Comparison of ENCODE assay signal across 19 cellular contexts in genomic region chr3:121974601-121975111, GRCh38. TPM values are rescaled to one million over a fixed set of nuclear protein-coding genes. Genes with fewer than 3 reads are reported as not detected.
DNase-seq lines count a peak whose midpoint lies in the region; ATAC-seq and TF ChIP-seq lines count a peak whose summit lies in the region.
"Had no signal": no experiment of that assay in that cellular context is flagged by ENCODE, and none has a peak within 500 bp of the region (broad histone marks: within the 10 kb centered on the region; RNA-seq: fewer than 3 reads in every experiment).

No MANE protein-coding gene starts in this region.

- H3K4me3 Mint-ChIP-seq in chondrocyte (ENCODE audit: unreplicated experiment), result no peak overlapping the region
- H3K4me3 Mint-ChIP-seq: CD14-positive monocyte had no signal

- H3K4me1 ChIP-seq in RWPE2 (ENCODE audit: insufficient read depth, poor library complexity, severe bottlenecking) (peaks cover 39% of the 10 kb centered on the region), smooth muscle cell (ENCODE audit: low read depth) (no peaks in the 10 kb centered on the region), heart right ventricle (peaks cover 0 to 2% (median 0%) of the 10 kb centered on the region in 9 donors)
- H3K4me1 ChIP-seq: Peyer's patch had no signal

- peak; percentile 85 for ATAC-seq in RWPE2 (ENCODE audit: low read depth)
- no peak for ATAC-seq in HG03108 (IDR thresholded peaks at IDR 0.05; ENCODE audit: unreplicated experiment)
- no peak for ATAC-seq in heart right ventricle

- no peak overlapping the region for H3K9ac ChIP-seq in smooth muscle cell (ENCODE audit: low read depth)

- H3K27me3 Mint-ChIP-seq in chondrocyte (ENCODE audit: low read depth), result peaks cover 3% of the 10 kb centered on the region

- H3K9me3 ChIP-seq in RWPE2 (ENCODE audit: severe bottlenecking) (no peaks in the 10 kb centered on the region), smooth muscle cell (replicated peaks; ENCODE audit: low read depth) (no peaks in the 10 kb centered on the region), heart right ventricle (peaks cover 0 to 28% (median 6%) of the 10 kb centered on the region in 11 donors)
- H3K9me3 ChIP-seq: Peyer's patch had no signal

- H3K4me2 ChIP-seq in smooth muscle cell, result no peak overlapping the region

- H3K27ac Mint-ChIP-seq in chondrocyte (ENCODE audit: unreplicated experiment), result no peak overlapping the region
- H3K27ac Mint-ChIP-seq: CD14-positive monocyte had no signal

- peaks cover 20% of the 10 kb centered on the region for H3K9me3 Mint-ChIP-seq in chondrocyte (ENCODE audit: low read depth)

- H4K20me1 ChIP-seq in smooth muscle cell (ENCODE audit: low read depth), result no peaks in the 10 kb centered on the region

- H3K27ac ChIP-seq in RWPE2 (ENCODE audit: poor library complexity, severe bottlenecking) (peak overlapping the region; percentile 99), epithelial cell of prostate (peak overlapping the region; percentile 92), smooth muscle cell (ENCODE audit: low read depth) (peak overlapping the region; percentile 83), heart right ventricle (no peak overlapping the region)
- H3K27ac ChIP-seq: Peyer's patch had no signal

- H3F3A ChIP-seq in smooth muscle cell (ENCODE audit: low read depth), result peaks cover 2% of the 10 kb centered on the region

- no peaks in the 10 kb centered on the region for H3K36me3 Mint-ChIP-seq in chondrocyte (ENCODE audit: low read depth)

- peak; percentile 4 for TF ChIP-seq CTCF in RWPE2 (IDR thresholded peaks at IDR 0.05; ENCODE audit: poor library complexity, severe bottlenecking)
- no peak for TF ChIP-seq CTCF in smooth muscle cell (IDR thresholded peaks at IDR 0.05; ENCODE audit: borderline replicate concordance, insufficient read depth, poor library complexity, severe bottlenecking)
- TF ChIP-seq CTCF in chondrocyte (IDR thresholded peaks at IDR 0.05), result no peak
- TF ChIP-seq CTCF in heart right ventricle (IDR thresholded peaks at IDR 0.05), result no peak

- 90% methylated on average over 2 of the region's 2 CpGs for WGBS in smooth muscle cell (ENCODE audit: low lambda C conversion rate)
- 86 to 91% methylated on average over 2 of the region's 2 CpGs for WGBS in heart right ventricle, 2 donors

- DNase-seq in M059J (ENCODE audit: low read depth), result peak; percentile 95
- no peak for DNase-seq in RWPE2 (ENCODE audit: low spot score)
- peak; percentile 98 for DNase-seq in epithelial cell of prostate (ENCODE audit: low read depth, low spot score)
- DNase-seq in smooth muscle cell (lab: John Stamatoyannopoulos, UW; ENCODE audit: unreplicated experiment), result no peak
- no peak for DNase-seq in chondrocyte (ENCODE audit: low spot score)
- DNase-seq in heart right ventricle, result no peak
- DNase-seq: ACHN, AML-193, Karpas-422, NCI-H187 treated with DMSO at 0.1 percent for 48 hours, NCI-H2171, NCI-H510A, NCI-H82, Peyer's patch, SIG-M5 had no signal

- H3K4me3 ChIP-seq in RWPE2 (ENCODE audit: severe bottlenecking) (no peak overlapping the region), smooth muscle cell (no peak overlapping the region), heart right ventricle (no peak overlapping the region)
- H3K4me3 ChIP-seq: Peyer's patch had no signal

- no peaks in the 10 kb centered on the region for H3K79me2 ChIP-seq in smooth muscle cell (ENCODE audit: low read depth)

- intact Hi-C loops in heart right ventricle (cut with DNase I), result no loop called here

- H3K36me3 ChIP-seq in RWPE2 (ENCODE audit: low read depth), result no peaks in the 10 kb centered on the region
- no peaks in the 10 kb centered on the region for H3K36me3 ChIP-seq in smooth muscle cell (ENCODE audit: low read depth)
- H3K36me3 ChIP-seq in heart right ventricle, result no peaks in the 10 kb centered on the region
- H3K36me3 ChIP-seq: Peyer's patch had no signal

- H2AFZ ChIP-seq in smooth muscle cell (ENCODE audit: low read depth), result no peak overlapping the region

- no peaks in the 10 kb centered on the region for H3K4me1 Mint-ChIP-seq in chondrocyte (ENCODE audit: low read depth)

- no peaks in the 10 kb centered on the region for H3K27me3 ChIP-seq in RWPE2 (ENCODE audit: insufficient read depth, poor library complexity, severe bottlenecking)
- no peaks in the 10 kb centered on the region for H3K27me3 ChIP-seq in smooth muscle cell (ENCODE audit: low read depth)
- no peaks in the 10 kb centered on the region for H3K27me3 ChIP-seq in heart right ventricle
- H3K27me3 ChIP-seq: Peyer's patch had no signal

RNA-seq across cellular contexts. Expression of gene ILDR1, which starts 47.4 kb away (rescaled TPM):
- total RNA-seq in M059J (2014; rRNA removed; shearing (Covaris generic)), result not detected in 2 replicates
- total RNA-seq in smooth muscle cell, result 1.4 TPM in 1 of 2 replicates, not detected in the other
- 1.4 TPM in 1 of 2 replicates, not detected in the other for polyA plus RNA-seq in smooth muscle cell
- not detected in 3 replicates for total RNA-seq in chondrocyte
- under 1 TPM in 4 of 10 donors, not detected in 6; 0.13 to 0.25 (median 0.19) TPM for total RNA-seq in heart right ventricle
- not detected for polyA plus RNA-seq in heart right ventricle
- total RNA-seq: Daoy, H4 had no signal

Comparison
In these comparisons a context has a peak if more than half of its experiments do, and no peak if none do; other contexts are left out.
1. DNase-seq: peak in M059J (single experiment) and epithelial cell of prostate (single experiment); none in RWPE2 (single experiment), smooth muscle cell (single experiment), chondrocyte (single experiment) and heart right ventricle (0 of 2).
2. H3K27ac ChIP-seq: peak in RWPE2 (single experiment), epithelial cell of prostate (single experiment) and smooth muscle cell (single experiment); none in heart right ventricle (0 of 10).